In the genomic region with DNA sequence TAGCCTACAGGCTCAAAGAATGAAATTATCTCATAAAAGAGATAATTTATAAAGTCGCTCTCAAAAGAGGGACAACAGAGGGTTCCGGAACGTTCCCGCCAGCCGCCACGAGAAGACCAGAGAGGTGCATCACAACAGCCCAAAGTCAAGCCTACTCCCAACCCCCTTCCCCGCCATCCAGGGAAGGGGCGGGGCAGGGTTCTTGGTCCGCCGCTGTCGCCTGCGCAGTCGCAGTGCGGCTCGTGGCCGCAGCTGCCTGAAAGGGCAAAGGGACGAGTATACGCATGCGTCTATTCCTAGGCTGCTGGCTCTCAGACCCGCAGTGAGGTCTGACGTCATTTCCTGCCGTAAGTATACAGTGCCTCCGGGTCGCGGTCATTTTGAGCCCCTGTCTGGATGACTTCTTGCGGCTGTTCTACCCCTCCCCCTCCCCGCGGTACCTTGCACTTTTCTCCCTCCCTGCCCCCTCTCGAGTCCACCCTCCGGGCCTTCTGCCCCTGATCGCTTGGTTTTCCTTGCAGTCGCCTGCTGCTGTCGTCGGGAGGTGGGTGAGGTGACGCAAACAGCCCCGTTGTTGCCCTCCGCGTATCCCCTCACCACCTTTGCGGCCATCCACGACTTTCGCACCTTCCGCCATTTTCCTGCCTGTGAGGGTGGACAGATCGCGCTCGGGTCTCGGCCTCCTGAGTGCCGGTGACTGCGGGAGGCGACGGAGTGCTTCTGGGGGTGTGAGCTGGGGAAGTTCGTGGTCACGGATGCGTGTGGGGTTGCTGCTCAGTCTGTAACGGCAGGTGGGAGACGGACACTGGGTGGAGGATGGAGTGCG, we compare ENCODE assay signal across 1 cellular context.
TF ChIP-seq lines count a peak whose summit lies in the region.

OCIAD1 (plus strand) TSS at position 383 of the 826 bp plus-strand sequence. CDS start 1,537 bp downstream, outside the sequence.

TF ChIP-seq in K562, 482 proteins besides CTCF, POLR2A, EP300 and RAD21 (continued from another document and continues in another):
- TF ChIP-seq ARID3A (IDR thresholded peaks at IDR 0.05; ENCODE audit: borderline replicate concordance, low read depth, low read length) (no peak), ELF1 (tag; IDR thresholded peaks at IDR 0.05) (no peak; the same call in 1 of the 2 replicates), RBM15 (IDR thresholded peaks at IDR 0.05; ENCODE audit: insufficient read depth, low read length) (no peak), BCOR (IDR thresholded peaks at IDR 0.05) (peak; percentile 64; the same call in 1 of the 2 replicates), SMC3 (conservative IDR thresholded peaks at IDR 0.05; ENCODE audit: insufficient read depth, low read depth, low read length) (no peak), RBM14 (IDR thresholded peaks at IDR 0.05; ENCODE audit: borderline replicate concordance, insufficient read depth, low read depth, low read length) (0 out of 2 replicates have a peak, but pooled peaks have one; percentile 76), GTF2E2 (tag; IDR thresholded peaks at IDR 0.05) (no peak), ZFP30 (CRISPR knock-in tag; IDR thresholded peaks at IDR 0.05; ENCODE audit: borderline replicate concordance) (no peak), ZBTB1 (CRISPR knock-in tag; IDR thresholded peaks at IDR 0.05; ENCODE audit: borderline replicate concordance, low read depth) (peak; percentile 62; the same call in 1 of the 2 replicates), SMARCC2 (IDR thresholded peaks at IDR 0.05; ENCODE audit: low read depth) (no peak), NR2F6 (CRISPR knock-in tag; IDR thresholded peaks at IDR 0.05) (no peak), ZNF140 (CRISPR knock-in tag; IDR thresholded peaks at IDR 0.05) (no peak), OTX1 (CRISPR knock-in tag; IDR thresholded peaks at IDR 0.05) (no peak; the same call in 1 of the 2 replicates), CXXC5 (CRISPR knock-in tag; IDR thresholded peaks at IDR 0.05) (0 out of 2 replicates have a peak, but pooled peaks have one; percentile 50), ZNF707 (CRISPR knock-in tag; conservative IDR thresholded peaks at IDR 0.05) (no peak), HMG20A (CRISPR knock-in tag; conservative IDR thresholded peaks at IDR 0.05) (no peak), ZKSCAN3 (CRISPR knock-in tag; IDR thresholded peaks at IDR 0.05) (no peak), ADNP (tag; IDR thresholded peaks at IDR 0.05) (no peak), MXD1 (CRISPR knock-in tag; IDR thresholded peaks at IDR 0.05; ENCODE audit: borderline replicate concordance, poor library complexity, severe bottlenecking) (no peak), E2F6 (IDR thresholded peaks at IDR 0.05; ENCODE audit: borderline replicate concordance in 1 of 2, extremely low read depth in 1 of 2, insufficient read depth in 1 of 2, insufficient read length in 1 of 2, low read depth in 1 of 2, low read length in 1 of 2, poor library complexity in 1 of 2, severe bottlenecking in 1 of 2) (peak; percentile 41 to 88), PHF20 (IDR thresholded peaks at IDR 0.05; ENCODE audit: partially characterized antibody) (peak; percentile 90), MTA1 (IDR thresholded peaks at IDR 0.05; ENCODE audit: borderline replicate concordance) (peak; percentile 55), SNRNP70 (optimal IDR thresholded peaks at IDR 0.05; ENCODE audit: low read depth, low read length) (no peak), TEAD4 (IDR thresholded peaks at IDR 0.05; ENCODE audit: low read length) (peak; percentile 17; the same call in 1 of the 2 replicates), TEAD4 (CRISPR knock-in tag; IDR thresholded peaks at IDR 0.05; ENCODE audit: borderline replicate concordance) (no peak), XRCC5 (IDR thresholded peaks at IDR 0.05; ENCODE audit: low read depth, low read length) (no peak), RCOR1 (IDR thresholded peaks at IDR 0.05; ENCODE audit: borderline replicate concordance in 1 of 2, low read depth in 2 of 2, low read length in 2 of 2) (peak in 1 of 2 experiments; percentile 19; a peak in 2 of 4 replicates), SP1 (CRISPR knock-in tag; IDR thresholded peaks at IDR 0.05) (peak; percentile 59; the same call in 1 of the 2 replicates), NR1H2 (CRISPR knock-in tag; IDR thresholded peaks at IDR 0.05) (0 out of 2 replicates have a peak, but pooled peaks have one; percentile 71), MXI1 (IDR thresholded peaks at IDR 0.05; ENCODE audit: low read depth, low read length) (no peak), ILK (tag; IDR thresholded peaks at IDR 0.05; ENCODE audit: borderline replicate concordance, low read depth) (no peak)
- TF ChIP-seq, protein P1, sequence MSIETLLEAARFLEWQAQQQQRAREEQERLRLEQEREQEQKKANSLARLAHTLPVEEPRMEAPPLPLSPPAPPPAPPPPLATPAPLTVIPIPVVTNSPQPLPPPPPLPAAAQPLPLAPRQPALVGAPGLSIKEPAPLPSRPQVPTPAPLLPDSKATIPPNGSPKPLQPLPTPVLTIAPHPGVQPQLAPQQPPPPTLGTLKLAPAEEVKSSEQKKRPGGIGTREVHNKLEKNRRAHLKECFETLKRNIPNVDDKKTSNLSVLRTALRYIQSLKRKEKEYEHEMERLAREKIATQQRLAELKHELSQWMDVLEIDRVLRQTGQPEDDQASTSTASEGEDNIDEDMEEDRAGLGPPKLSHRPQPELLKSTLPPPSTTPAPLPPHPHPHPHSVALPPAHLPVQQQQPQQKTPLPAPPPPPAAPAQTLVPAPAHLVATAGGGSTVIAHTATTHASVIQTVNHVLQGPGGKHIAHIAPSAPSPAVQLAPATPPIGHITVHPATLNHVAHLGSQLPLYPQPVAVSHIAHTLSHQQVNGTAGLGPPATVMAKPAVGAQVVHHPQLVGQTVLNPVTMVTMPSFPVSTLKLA (conservative IDR thresholded peaks at IDR 0.05): peak; percentile 41 to 69; a peak in 3 of 4 replicates
- TF ChIP-seq, protein P2, sequence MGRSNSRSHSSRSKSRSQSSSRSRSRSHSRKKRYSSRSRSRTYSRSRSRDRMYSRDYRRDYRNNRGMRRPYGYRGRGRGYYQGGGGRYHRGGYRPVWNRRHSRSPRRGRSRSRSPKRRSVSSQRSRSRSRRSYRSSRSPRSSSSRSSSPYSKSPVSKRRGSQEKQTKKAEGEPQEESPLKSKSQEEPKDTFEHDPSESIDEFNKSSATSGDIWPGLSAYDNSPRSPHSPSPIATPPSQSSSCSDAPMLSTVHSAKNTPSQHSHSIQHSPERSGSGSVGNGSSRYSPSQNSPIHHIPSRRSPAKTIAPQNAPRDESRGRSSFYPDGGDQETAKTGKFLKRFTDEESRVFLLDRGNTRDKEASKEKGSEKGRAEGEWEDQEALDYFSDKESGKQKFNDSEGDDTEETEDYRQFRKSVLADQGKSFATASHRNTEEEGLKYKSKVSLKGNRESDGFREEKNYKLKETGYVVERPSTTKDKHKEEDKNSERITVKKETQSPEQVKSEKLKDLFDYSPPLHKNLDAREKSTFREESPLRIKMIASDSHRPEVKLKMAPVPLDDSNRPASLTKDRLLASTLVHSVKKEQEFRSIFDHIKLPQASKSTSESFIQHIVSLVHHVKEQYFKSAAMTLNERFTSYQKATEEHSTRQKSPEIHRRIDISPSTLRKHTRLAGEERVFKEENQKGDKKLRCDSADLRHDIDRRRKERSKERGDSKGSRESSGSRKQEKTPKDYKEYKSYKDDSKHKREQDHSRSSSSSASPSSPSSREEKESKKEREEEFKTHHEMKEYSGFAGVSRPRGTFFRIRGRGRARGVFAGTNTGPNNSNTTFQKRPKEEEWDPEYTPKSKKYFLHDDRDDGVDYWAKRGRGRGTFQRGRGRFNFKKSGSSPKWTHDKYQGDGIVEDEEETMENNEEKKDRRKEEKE (IDR thresholded peaks at IDR 0.05; ENCODE audit: borderline replicate concordance in 1 of 2, control insufficient read depth in 1 of 2, low read depth in 2 of 2, low read length in 1 of 2): 0 out of 4 replicates have a peak, but pooled peaks of 1 of the 2 experiments have one; percentile 40
- TF ChIP-seq, protein P3, sequence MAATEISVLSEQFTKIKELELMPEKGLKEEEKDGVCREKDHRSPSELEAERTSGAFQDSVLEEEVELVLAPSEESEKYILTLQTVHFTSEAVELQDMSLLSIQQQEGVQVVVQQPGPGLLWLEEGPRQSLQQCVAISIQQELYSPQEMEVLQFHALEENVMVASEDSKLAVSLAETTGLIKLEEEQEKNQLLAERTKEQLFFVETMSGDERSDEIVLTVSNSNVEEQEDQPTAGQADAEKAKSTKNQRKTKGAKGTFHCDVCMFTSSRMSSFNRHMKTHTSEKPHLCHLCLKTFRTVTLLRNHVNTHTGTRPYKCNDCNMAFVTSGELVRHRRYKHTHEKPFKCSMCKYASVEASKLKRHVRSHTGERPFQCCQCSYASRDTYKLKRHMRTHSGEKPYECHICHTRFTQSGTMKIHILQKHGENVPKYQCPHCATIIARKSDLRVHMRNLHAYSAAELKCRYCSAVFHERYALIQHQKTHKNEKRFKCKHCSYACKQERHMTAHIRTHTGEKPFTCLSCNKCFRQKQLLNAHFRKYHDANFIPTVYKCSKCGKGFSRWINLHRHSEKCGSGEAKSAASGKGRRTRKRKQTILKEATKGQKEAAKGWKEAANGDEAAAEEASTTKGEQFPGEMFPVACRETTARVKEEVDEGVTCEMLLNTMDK (IDR thresholded peaks at IDR 0.05; ENCODE audit: borderline replicate concordance, insufficient read depth, low read depth, low read length, poor library complexity, severe bottlenecking): no peak
- TF ChIP-seq, protein P4, sequence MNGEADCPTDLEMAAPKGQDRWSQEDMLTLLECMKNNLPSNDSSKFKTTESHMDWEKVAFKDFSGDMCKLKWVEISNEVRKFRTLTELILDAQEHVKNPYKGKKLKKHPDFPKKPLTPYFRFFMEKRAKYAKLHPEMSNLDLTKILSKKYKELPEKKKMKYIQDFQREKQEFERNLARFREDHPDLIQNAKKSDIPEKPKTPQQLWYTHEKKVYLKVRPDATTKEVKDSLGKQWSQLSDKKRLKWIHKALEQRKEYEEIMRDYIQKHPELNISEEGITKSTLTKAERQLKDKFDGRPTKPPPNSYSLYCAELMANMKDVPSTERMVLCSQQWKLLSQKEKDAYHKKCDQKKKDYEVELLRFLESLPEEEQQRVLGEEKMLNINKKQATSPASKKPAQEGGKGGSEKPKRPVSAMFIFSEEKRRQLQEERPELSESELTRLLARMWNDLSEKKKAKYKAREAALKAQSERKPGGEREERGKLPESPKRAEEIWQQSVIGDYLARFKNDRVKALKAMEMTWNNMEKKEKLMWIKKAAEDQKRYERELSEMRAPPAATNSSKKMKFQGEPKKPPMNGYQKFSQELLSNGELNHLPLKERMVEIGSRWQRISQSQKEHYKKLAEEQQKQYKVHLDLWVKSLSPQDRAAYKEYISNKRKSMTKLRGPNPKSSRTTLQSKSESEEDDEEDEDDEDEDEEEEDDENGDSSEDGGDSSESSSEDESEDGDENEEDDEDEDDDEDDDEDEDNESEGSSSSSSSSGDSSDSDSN (IDR thresholded peaks at IDR 0.05; ENCODE audit: borderline replicate concordance in 1 of 2, low read depth in 2 of 2, low read length in 2 of 2): 0 out of 4 replicates have a peak, but pooled peaks of 1 of the 2 experiments have one; percentile 17
- TF ChIP-seq, protein P5, sequence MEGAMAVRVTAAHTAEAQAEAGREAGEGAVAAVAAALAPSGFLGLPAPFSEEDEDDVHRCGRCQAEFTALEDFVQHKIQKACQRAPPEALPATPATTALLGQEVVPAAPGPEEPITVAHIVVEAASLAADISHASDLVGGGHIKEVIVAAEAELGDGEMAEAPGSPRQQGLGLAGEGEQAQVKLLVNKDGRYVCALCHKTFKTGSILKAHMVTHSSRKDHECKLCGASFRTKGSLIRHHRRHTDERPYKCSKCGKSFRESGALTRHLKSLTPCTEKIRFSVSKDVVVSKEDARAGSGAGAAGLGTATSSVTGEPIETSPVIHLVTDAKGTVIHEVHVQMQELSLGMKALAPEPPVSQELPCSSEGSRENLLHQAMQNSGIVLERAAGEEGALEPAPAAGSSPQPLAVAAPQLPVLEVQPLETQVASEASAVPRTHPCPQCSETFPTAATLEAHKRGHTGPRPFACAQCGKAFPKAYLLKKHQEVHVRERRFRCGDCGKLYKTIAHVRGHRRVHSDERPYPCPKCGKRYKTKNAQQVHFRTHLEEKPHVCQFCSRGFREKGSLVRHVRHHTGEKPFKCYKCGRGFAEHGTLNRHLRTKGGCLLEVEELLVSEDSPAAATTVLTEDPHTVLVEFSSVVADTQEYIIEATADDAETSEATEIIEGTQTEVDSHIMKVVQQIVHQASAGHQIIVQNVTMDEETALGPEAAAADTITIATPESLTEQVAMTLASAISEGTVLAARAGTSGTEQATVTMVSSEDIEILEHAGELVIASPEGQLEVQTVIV (CRISPR knock-in tag; IDR thresholded peaks at IDR 0.05; ENCODE audit: borderline replicate concordance): peak; percentile 93
